In genomic region chr22:30210235-30210831, GRCh38 we compare ENCODE assay signal across 11 cellular contexts. TPM values are rescaled to one million over a fixed set of nuclear protein-coding genes. Genes with fewer than 3 reads are reported as not detected.
DNase-seq lines count a peak whose midpoint lies in the region; ATAC-seq, FAIRE-seq and TF ChIP-seq lines count a peak whose summit lies in the region.
"Had no signal": no experiment of that assay in that cellular context is flagged by ENCODE, and none has a peak within 500 bp of the region (broad histone marks: within the 10 kb centered on the region; RNA-seq: fewer than 3 reads in every experiment).

No MANE protein-coding gene starts in this region.

- H3K27me3 ChIP-seq in astrocyte (ENCODE audit: insufficient read depth, low read length) = no peaks in the 10 kb centered on the region
- no peaks in the 10 kb centered on the region for H3K27me3 ChIP-seq in lower lobe of right lung (ENCODE audit: low read depth)

- H3K27ac Mint-ChIP-seq in activated CD4-positive, alpha-beta T cell treated with anti-CD3 and anti-CD28 coated beads, Interleukin-2, amount 10 ng/mL, durations not matched to agents 24 days and 14 days = peak overlapping the region; percentile 62
- H3K27ac Mint-ChIP-seq in astrocyte (ENCODE audit: unreplicated experiment) = peak overlapping the region; percentile 84
- H3K27ac Mint-ChIP-seq: activated naive CD8-positive, alpha-beta T cell; naive B cell had no signal

- no peak overlapping the region for H2AFZ ChIP-seq in astrocyte (ENCODE audit: low read depth, low read length)

- H3K36me3 ChIP-seq in astrocyte (ENCODE audit: insufficient read depth, low read length) = no peaks in the 10 kb centered on the region
- no peaks in the 10 kb centered on the region for H3K36me3 ChIP-seq in lower lobe of right lung
- no peaks in the 10 kb centered on the region for H3K36me3 ChIP-seq in urinary bladder (ENCODE audit: insufficient read depth)

- no peaks in the 10 kb centered on the region for H4K20me1 ChIP-seq in astrocyte (ENCODE audit: insufficient read depth, low read length)

- peak overlapping the region; percentile 90 for H3K9ac ChIP-seq in astrocyte (ENCODE audit: low read length)

- no peak overlapping the region for H3K4me3 Mint-ChIP-seq in activated CD4-positive, alpha-beta T cell treated with anti-CD3 and anti-CD28 coated beads, Interleukin-2, amount 10 ng/mL, durations not matched to agents 24 days and 14 days
- no peak overlapping the region for H3K4me3 Mint-ChIP-seq in astrocyte (ENCODE audit: unreplicated experiment)
- H3K4me3 Mint-ChIP-seq: activated naive CD8-positive, alpha-beta T cell; naive B cell had no signal

- WGBS in urinary bladder = 80% methylated on average over 16 of the region's 16 CpGs

- H3K27me3 Mint-ChIP-seq in activated CD4-positive, alpha-beta T cell treated with anti-CD3 and anti-CD28 coated beads, Interleukin-2, amount 10 ng/mL, durations not matched to agents 24 days and 14 days = no peaks in the 10 kb centered on the region
- no peaks in the 10 kb centered on the region for H3K27me3 Mint-ChIP-seq in astrocyte (ENCODE audit: low read depth, unreplicated experiment)
- H3K27me3 Mint-ChIP-seq: activated naive CD8-positive, alpha-beta T cell had no signal

- peaks cover 46% of the 10 kb centered on the region for H3K4me1 Mint-ChIP-seq in activated CD4-positive, alpha-beta T cell treated with anti-CD3 and anti-CD28 coated beads, Interleukin-2, amount 10 ng/mL, durations not matched to agents 24 days and 14 days
- peaks cover 63% of the 10 kb centered on the region for H3K4me1 Mint-ChIP-seq in astrocyte (ENCODE audit: low read depth, unreplicated experiment)

- H3K27ac ChIP-seq in astrocyte (ENCODE audit: low read depth, low read length) (peak overlapping the region; percentile 100), lower lobe of right lung (peak overlapping the region; percentile 6), urinary bladder (ENCODE audit: low read depth) (peak overlapping the region; percentile 54)

- H3K4me1 ChIP-seq in astrocyte (ENCODE audit: insufficient read depth, low read length) = peaks cover 79% of the 10 kb centered on the region
- peaks cover 52% of the 10 kb centered on the region for H3K4me1 ChIP-seq in lower lobe of right lung
- no peaks in the 10 kb centered on the region for H3K4me1 ChIP-seq in urinary bladder (ENCODE audit: insufficient read depth)

- ATAC-seq in lower lobe of right lung = no peak

- H3K4me3 ChIP-seq in astrocyte (ENCODE audit: insufficient read depth, low read depth, low read length) (no peak overlapping the region), lower lobe of right lung (no peak overlapping the region), urinary bladder (ENCODE audit: low read depth, low read length) (no peak overlapping the region)

- no peaks in the 10 kb centered on the region for H3K9me3 Mint-ChIP-seq in activated CD4-positive, alpha-beta T cell treated with anti-CD3 and anti-CD28 coated beads, Interleukin-2, amount 10 ng/mL, durations not matched to agents 24 days and 14 days
- H3K9me3 Mint-ChIP-seq in astrocyte (ENCODE audit: unreplicated experiment) = no peaks in the 10 kb centered on the region

- intact Hi-C loops in activated CD4-positive, alpha-beta T cell treated with anti-CD3 and anti-CD28 coated beads, Interleukin-2, amount 10 ng/mL, durations not matched to agents 24 days and 14 days (cut with micrococcal nuclease) = no loop called here
- intact Hi-C loops in lower lobe of right lung (cut with DNase I) = no loop called here

- peak overlapping the region; percentile 61 for H3K4me2 ChIP-seq in astrocyte (ENCODE audit: low read length)

- TF ChIP-seq CTCF in astrocyte (IDR thresholded peaks at IDR 0.05; ENCODE audit: insufficient read depth, low read depth, low read length) (no peak), lower lobe of right lung (IDR thresholded peaks at IDR 0.05) (no peak)

- no peaks in the 10 kb centered on the region for H3K9me3 ChIP-seq in astrocyte (ENCODE audit: insufficient read depth, low read depth, low read length)
- H3K9me3 ChIP-seq in lower lobe of right lung = no peaks in the 10 kb centered on the region

- no peak for FAIRE-seq in astrocyte (lab: Jason Lieb, UNC)

- H3K79me2 ChIP-seq in astrocyte (ENCODE audit: insufficient read depth, low read length) = no peaks in the 10 kb centered on the region

- DNase-seq in activated CD4-positive, alpha-beta T cell treated with anti-CD3 and anti-CD28 coated beads, Interleukin-2, amount 10 ng/mL, durations not matched to agents 24 days and 14 days = no peak
- no peak for DNase-seq in activated CD4-positive, alpha-beta T cell treated with anti-CD3 and anti-CD28 coated beads, Interleukin-2, amount 50 U/mL, for 4 hours
- DNase-seq in astrocyte (ENCODE audit: low read depth) (peak; percentile 87), lower lobe of right lung (no peak), HUDEP-2 (lab: John Stamatoyannopoulos, UW; ENCODE audit: unreplicated experiment in 76 of 76) (no peak), NCI-H526 treated with DMSO at 0.1 percent for 48 hours (lab: John Stamatoyannopoulos, UW) (no peak)
- no peak for DNase-seq in stimulated activated CD4-positive, alpha-beta T cell treated with anti-CD3 and anti-CD28 coated beads, Interleukin-2, amount 100 ng/mL, for 48 hours
- DNase-seq: naive B cell, NCI-H2081 treated with DMSO at 0.1 percent for 48 hours had no signal

- no peaks in the 10 kb centered on the region for H3K36me3 Mint-ChIP-seq in activated CD4-positive, alpha-beta T cell treated with anti-CD3 and anti-CD28 coated beads, Interleukin-2, amount 10 ng/mL, durations not matched to agents 24 days and 14 days (ENCODE audit: low read depth)
- no peaks in the 10 kb centered on the region for H3K36me3 Mint-ChIP-seq in astrocyte (ENCODE audit: low read depth, unreplicated experiment)
- H3K36me3 Mint-ChIP-seq: activated naive CD8-positive, alpha-beta T cell; naive B cell had no signal

RNA-seq across cellular contexts. Expression of gene LIF, which starts 36.2 kb away (rescaled TPM):
- 509 and 511 TPM in 2 replicates for total RNA-seq in activated CD4-positive, alpha-beta T cell treated with anti-CD3 and anti-CD28 coated beads, Interleukin-2, amount 10 ng/mL, durations not matched to agents 24 days and 14 days
- 63.3 and 100 TPM in 2 replicates for total RNA-seq in astrocyte
- 3.1 TPM for total RNA-seq in lower lobe of right lung
- total RNA-seq in urinary bladder = 4.8 TPM
- 1.1 TPM for polyA plus RNA-seq in urinary bladder

RNA-seq across cellular contexts. Expression of gene OSM, which starts 56.3 kb away (rescaled TPM):
- total RNA-seq in activated CD4-positive, alpha-beta T cell treated with anti-CD3 and anti-CD28 coated beads, Interleukin-2, amount 10 ng/mL, durations not matched to agents 24 days and 14 days = 61.0 and 62.8 TPM in 2 replicates
- total RNA-seq in astrocyte = not detected in 2 replicates
- total RNA-seq in lower lobe of right lung = 1.1 TPM
- 0.32 TPM for total RNA-seq in urinary bladder
- 1.3 TPM for polyA plus RNA-seq in urinary bladder

Comparison
In these comparisons a context has a peak if more than half of its experiments do, and no peak if none do; other contexts are left out.
1. H3K27ac ChIP-seq: peak in every context shown above with its lines; median percentile 100 in astrocyte; 54 in urinary bladder; 6 in lower lobe of right lung.
2. RNA of gene LIF, which starts 36.2 kb away (total RNA-seq): 509 to 511 TPM in activated CD4-positive, alpha-beta T cell treated with anti-CD3 and anti-CD28 coated beads, Interleukin-2, amount 10 ng/mL, durations not matched to agents 24 days and 14 days and 63.3 to 100 TPM in astrocyte; 4.8 TPM in urinary bladder (single experiment) and 3.1 TPM in lower lobe of right lung (single experiment); every median in the first group is over 10 times any median in the second.
3. RNA of gene OSM, which starts 56.3 kb away (total RNA-seq): 61.0 to 62.8 TPM in activated CD4-positive, alpha-beta T cell treated with anti-CD3 and anti-CD28 coated beads, Interleukin-2, amount 10 ng/mL, durations not matched to agents 24 days and 14 days; 1.1 TPM in lower lobe of right lung (single experiment), 0.32 TPM in urinary bladder (single experiment) and not detected in astrocyte; every median in the first group is over 10 times any median in the second.